Comparison of ENCODE assay signal across 8 cellular contexts in genomic region chr19:42108527-42109389, GRCh38. TPM values are rescaled to one million over a fixed set of nuclear protein-coding genes. Genes with fewer than 3 reads are reported as not detected.
DNase-seq lines count a peak whose midpoint lies in the region; ATAC-seq, FAIRE-seq and TF ChIP-seq lines count a peak whose summit lies in the region.

No MANE protein-coding gene starts in this region.

- no peaks in the 10 kb centered on the region for H3K27me3 ChIP-seq in mesenchymal stem cell (ENCODE audit: control insufficient read depth in 1 of 2, insufficient read depth in 1 of 2, low read length in 2 of 2)

- 26% methylated on average over 16 of the region's 16 CpGs for WGBS in A549 (ENCODE audit: missing lambda C conversion rate)
- WGBS in mesenchymal stem cell: 28% methylated on average over 15 of the region's 16 CpGs

- H3K4me1 ChIP-seq in A549: peaks cover 18% of the 10 kb centered on the region
- peaks cover 25% of the 10 kb centered on the region for H3K4me1 ChIP-seq in mesenchymal stem cell (ENCODE audit: control insufficient read depth, insufficient read depth, low read depth, low read length)

- FAIRE-seq in A549 (lab: Jason Lieb, UNC): peak; percentile 100

- peak overlapping the region in 1 of 2 experiments; percentile 27 for H3K18ac ChIP-seq in mesenchymal stem cell (ENCODE audit: low read depth in 1 of 2, low read length in 2 of 2)

- no peak overlapping the region for H3K4me3 ChIP-seq in A549
- no peak overlapping the region for H3K4me3 ChIP-seq in mesenchymal stem cell (ENCODE audit: insufficient read depth in 1 of 2, low read depth in 1 of 2, low read length in 2 of 2)

- peak overlapping the region in 1 of 2 experiments; percentile 8 for H3K4ac ChIP-seq in mesenchymal stem cell (ENCODE audit: low read depth in 1 of 2, low read length in 2 of 2)

- H2BK5ac ChIP-seq in mesenchymal stem cell (ENCODE audit: low read depth, low read length, poor library complexity, severe bottlenecking): no peak overlapping the region

- DNase-seq in A549 (ENCODE audit: low read depth in 1 of 2, low spot score in 1 of 2): peak; percentile 95 to 98
- peak; percentile 83 for DNase-seq in NCI-H774 (lab: John Stamatoyannopoulos, UW)
- DNase-seq in activated CD4-positive, alpha-beta T cell treated with anti-CD3 and anti-CD28 coated beads, Interleukin-2, amount 50 U/mL, for 4 hours: peak; percentile 90
- peak; percentile 89 for DNase-seq in ecto neural progenitor cell (ENCODE audit: low spot score)
- peak; percentile 88 for DNase-seq in mesenchymal stem cell
- peak; percentile 76 to 82 for DNase-seq in stimulated activated CD8-positive, alpha-beta memory T cell treated with anti-CD3 and anti-CD28 coated beads, Interleukin-2, amount 100 ng/mL, for 1 hour (ENCODE audit: low read depth in 2 of 2)

- CTCF ChIA-PET in A549 (lab: Yijun Ruan, JAX): interaction anchor here (0.6 to 32.8 kb wide), 102 partner anchors 10 to 1392 kb away, joined by 3 to 678 read pairs (median 5); partner anchors contain the start of genes CXCL17, ERF, GSK3A and PAFAH1B3

- H2BK12ac ChIP-seq in mesenchymal stem cell (ENCODE audit: low read length in 2 of 2): peak overlapping the region in 1 of 2 experiments; percentile 18

- no peak overlapping the region for H3K23ac ChIP-seq in mesenchymal stem cell (ENCODE audit: low read length in 2 of 2)

- H4K8ac ChIP-seq in mesenchymal stem cell (ENCODE audit: low read length): no peak overlapping the region

- peak overlapping the region; percentile 15 for H2AK5ac ChIP-seq in mesenchymal stem cell (ENCODE audit: low read length, severe bottlenecking)

- ATAC-seq in A549 (peak; percentile 81 to 91), GM18505 (IDR thresholded peaks at IDR 0.05; ENCODE audit: unreplicated experiment) (peak; percentile 62), HG03565 (IDR thresholded peaks at IDR 0.05; ENCODE audit: unreplicated experiment) (peak; percentile 61)

- no peak overlapping the region for H2BK120ac ChIP-seq in mesenchymal stem cell (ENCODE audit: low read depth, low read length)

- POLR2A ChIA-PET in A549 (lab: Yijun Ruan, JAX): no interaction called here

- no peak overlapping the region for H2AFZ ChIP-seq in mesenchymal stem cell (ENCODE audit: low read depth, low read length)

- peaks cover 0 to 18% of the 10 kb centered on the region in 2 experiments for H3K36me3 ChIP-seq in mesenchymal stem cell (ENCODE audit: control insufficient read depth in 1 of 2, insufficient read depth in 2 of 2, low read depth in 1 of 2, low read length in 2 of 2)

- H4K91ac ChIP-seq in mesenchymal stem cell (ENCODE audit: low read length): no peak overlapping the region

- H3K14ac ChIP-seq in mesenchymal stem cell (ENCODE audit: low read length in 2 of 2): no peak overlapping the region

- peak; percentile 100 for TF ChIP-seq RAD21 in A549 (conservative IDR thresholded peaks at IDR 0.05 in 1 of 2, IDR thresholded peaks at IDR 0.05 in 1 of 2)

- peak; percentile 100 for TF ChIP-seq CTCF in A549 (IDR thresholded peaks at IDR 0.05)

- H3K79me1 ChIP-seq in mesenchymal stem cell (replicated peaks; ENCODE audit: low read length, poor library complexity, severe bottlenecking): no peaks in the 10 kb centered on the region

- TF ChIP-seq EP300 in A549 (IDR thresholded peaks at IDR 0.05): no peak

- TF ChIP-seq POLR2A in A549 (IDR thresholded peaks at IDR 0.05; ENCODE audit: low read length) (no peak), GM18505 (IDR thresholded peaks at IDR 0.05; ENCODE audit: borderline replicate concordance, extremely low read depth, insufficient read depth, insufficient read length) (no peak)

- H3K27ac ChIP-seq in A549: peak overlapping the region in 1 of 2 experiments; percentile 11; a peak in 1 of 6 replicates
- no peak overlapping the region for H3K27ac ChIP-seq in mesenchymal stem cell (ENCODE audit: low read length, poor library complexity, severe bottlenecking)

- peak overlapping the region; percentile 43 for H3K9ac ChIP-seq in mesenchymal stem cell (ENCODE audit: low read length)

- H2BK15ac ChIP-seq in mesenchymal stem cell (ENCODE audit: low read depth, poor library complexity, severe bottlenecking): no peak overlapping the region

- H3K4me2 ChIP-seq in A549 (no peak overlapping the region), mesenchymal stem cell (ENCODE audit: low read length, poor library complexity, severe bottlenecking) (no peak overlapping the region)

- no peaks in the 10 kb centered on the region for H3K9me3 ChIP-seq in A549
- no peaks in the 10 kb centered on the region for H3K9me3 ChIP-seq in mesenchymal stem cell (ENCODE audit: control insufficient read depth, low read length)

TF ChIP-seq in A549, 52 proteins besides CTCF, POLR2A, EP300 and RAD21 (continues in another document):
- no peak for TF ChIP-seq HOXB13 (CRISPR knock-in tag; IDR thresholded peaks at IDR 0.05; ENCODE audit: low read depth)
- no peak for TF ChIP-seq NPAS2 (CRISPR knock-in tag; IDR thresholded peaks at IDR 0.05; ENCODE audit: borderline replicate concordance)
- TF ChIP-seq, protein P1, sequence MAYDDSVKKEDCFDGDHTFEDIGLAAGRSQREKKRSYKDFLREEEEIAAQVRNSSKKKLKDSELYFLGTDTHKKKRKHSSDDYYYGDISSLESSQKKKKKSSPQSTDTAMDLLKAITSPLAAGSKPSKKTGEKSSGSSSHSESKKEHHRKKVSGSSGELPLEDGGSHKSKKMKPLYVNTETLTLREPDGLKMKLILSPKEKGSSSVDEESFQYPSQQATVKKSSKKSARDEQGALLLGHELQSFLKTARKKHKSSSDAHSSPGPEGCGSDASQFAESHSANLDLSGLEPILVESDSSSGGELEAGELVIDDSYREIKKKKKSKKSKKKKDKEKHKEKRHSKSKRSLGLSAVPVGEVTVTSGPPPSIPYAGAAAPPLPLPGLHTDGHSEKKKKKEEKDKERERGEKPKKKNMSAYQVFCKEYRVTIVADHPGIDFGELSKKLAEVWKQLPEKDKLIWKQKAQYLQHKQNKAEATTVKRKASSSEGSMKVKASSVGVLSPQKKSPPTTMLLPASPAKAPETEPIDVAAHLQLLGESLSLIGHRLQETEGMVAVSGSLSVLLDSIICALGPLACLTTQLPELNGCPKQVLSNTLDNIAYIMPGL (CRISPR knock-in tag; IDR thresholded peaks at IDR 0.05; ENCODE audit: borderline replicate concordance): no peak
- TF ChIP-seq CHD4 (IDR thresholded peaks at IDR 0.05; ENCODE audit: borderline replicate concordance): no peak
- TF ChIP-seq ZNF302 (CRISPR knock-in tag; IDR thresholded peaks at IDR 0.05): no peak
- TF ChIP-seq GATA3 (IDR thresholded peaks at IDR 0.05; ENCODE audit: borderline replicate concordance): no peak
- TF ChIP-seq, protein P2, sequence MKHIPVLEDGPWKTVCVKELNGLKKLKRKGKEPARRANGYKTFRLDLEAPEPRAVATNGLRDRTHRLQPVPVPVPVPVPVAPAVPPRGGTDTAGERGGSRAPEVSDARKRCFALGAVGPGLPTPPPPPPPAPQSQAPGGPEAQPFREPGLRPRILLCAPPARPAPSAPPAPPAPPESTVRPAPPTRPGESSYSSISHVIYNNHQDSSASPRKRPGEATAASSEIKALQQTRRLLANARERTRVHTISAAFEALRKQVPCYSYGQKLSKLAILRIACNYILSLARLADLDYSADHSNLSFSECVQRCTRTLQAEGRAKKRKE (CRISPR knock-in tag; IDR thresholded peaks at IDR 0.05; ENCODE audit: low read depth): no peak
- TF ChIP-seq CEBPB (IDR thresholded peaks at IDR 0.05): no peak
- no peak for TF ChIP-seq USF2 (IDR thresholded peaks at IDR 0.05)
- TF ChIP-seq E2F6 (IDR thresholded peaks at IDR 0.05; ENCODE audit: borderline replicate concordance, low read depth): no peak
- TF ChIP-seq MAFK (IDR thresholded peaks at IDR 0.05; ENCODE audit: partially characterized antibody): peak; percentile 34
- TF ChIP-seq HEYL (CRISPR knock-in tag; IDR thresholded peaks at IDR 0.05): no peak
- TF ChIP-seq CBX2 (IDR thresholded peaks at IDR 0.05; ENCODE audit: borderline replicate concordance, low read depth): no peak
- no peak for TF ChIP-seq SREBF2 (IDR thresholded peaks at IDR 0.05)

RNA-seq across cellular contexts. Expression of gene POU2F2, which starts 23.5 kb away (rescaled TPM):
- polyA plus RNA-seq in A549 (2011; rRNA removed) (0.15 and 0.16 TPM in 2 replicates), A549 (2017; fragmentation: RNase III; extraction: RNeasy Plus Mini Kit Qiagen cat#74134 plus additional on column Dnase treatment) (0.24 to 0.49 TPM (median 0.28 TPM) in 3 replicates)
- polyA plus RNA-seq in A549 (2012; cell fraction: cytosol; rRNA removed): 0.13 and 0.14 TPM in 2 replicates
- 0.56 and 0.83 TPM in 2 replicates for polyA plus RNA-seq in A549 (2012; cell fraction: nucleus; rRNA removed)
- 0.58 TPM in 1 of 2 replicates, not detected in the other for polyA minus RNA-seq in A549 (2011; rRNA and poly(A)+ RNA removed)
- polyA plus RNA-seq in mesenchymal stem cell (2013, experiment 1 of 2): 10.3 TPM
- polyA plus RNA-seq in mesenchymal stem cell (2013, experiment 2 of 2): 9.3 TPM

RNA-seq across cellular contexts. Expression of gene ZNF574, which starts 32.8 kb away (rescaled TPM):
- polyA plus RNA-seq in A549 (2011; rRNA removed) (11.3 and 16.9 TPM in 2 replicates), A549 (2017; fragmentation: RNase III; extraction: RNeasy Plus Mini Kit Qiagen cat#74134 plus additional on column Dnase treatment) (20.9 to 21.8 TPM (median 21.1 TPM) in 3 replicates)
- polyA plus RNA-seq in A549 (2012; cell fraction: cytosol; rRNA removed): 17.0 and 26.0 TPM in 2 replicates
- 31.8 and 49.4 TPM in 2 replicates for polyA plus RNA-seq in A549 (2012; cell fraction: nucleus; rRNA removed)
- polyA minus RNA-seq in A549 (2011; rRNA and poly(A)+ RNA removed): 41.8 and 63.4 TPM in 2 replicates
- polyA plus RNA-seq in mesenchymal stem cell (2013, experiment 1 of 2): 6.0 TPM
- polyA plus RNA-seq in mesenchymal stem cell (2013, experiment 2 of 2): 6.3 TPM

RNA-seq across cellular contexts. Expression of gene GRIK5, which starts 38.8 kb away (rescaled TPM):
- polyA plus RNA-seq in A549 (2011; rRNA removed) (0.22 and 0.42 TPM in 2 replicates), A549 (2017; fragmentation: RNase III; extraction: RNeasy Plus Mini Kit Qiagen cat#74134 plus additional on column Dnase treatment) (0.30 to 0.54 TPM (median 0.45 TPM) in 3 replicates)
- polyA plus RNA-seq in A549 (2012; cell fraction: cytosol; rRNA removed): 0.26 and 0.32 TPM in 2 replicates
- polyA plus RNA-seq in A549 (2012; cell fraction: nucleus; rRNA removed): 1.6 and 2.0 TPM in 2 replicates
- polyA minus RNA-seq in A549 (2011; rRNA and poly(A)+ RNA removed): 0.12 and 0.34 TPM in 2 replicates
- polyA plus RNA-seq in mesenchymal stem cell (2013, experiment 1 of 2): 0.12 TPM
- 0.07 TPM for polyA plus RNA-seq in mesenchymal stem cell (2013, experiment 2 of 2)
